ENCODE assay signal across 1 cellular context in the genomic region with DNA sequence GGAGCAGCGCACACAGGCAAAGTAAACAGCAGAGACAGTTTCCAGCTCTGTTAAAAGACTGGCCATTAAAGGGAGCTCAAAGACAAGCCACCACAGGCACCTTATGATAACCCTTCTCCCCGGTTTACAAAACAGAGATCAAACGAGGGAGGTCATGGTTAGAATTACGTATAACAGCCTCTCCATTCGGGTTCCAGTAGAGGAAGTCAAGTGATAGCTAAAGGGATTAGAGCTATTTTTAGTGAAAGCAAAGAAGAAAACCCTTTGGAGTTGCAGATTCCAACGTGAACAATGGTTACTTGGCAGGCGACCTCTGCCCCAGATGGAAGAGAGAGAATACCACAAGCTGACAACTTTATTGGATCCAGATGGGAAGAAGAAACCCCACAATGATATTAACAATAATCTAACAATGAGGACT.
TF ChIP-seq lines count a peak whose summit lies in the region.

No MANE protein-coding gene starts in this region.

TF ChIP-seq in HepG2, 621 proteins besides CTCF, POLR2A, EP300 and RAD21 (continued from another document and continues in another):
- TF ChIP-seq ZNF816 (CRISPR knock-in tag; IDR thresholded peaks at IDR 0.05; ENCODE audit: borderline replicate concordance) (no peak), TBX2 (CRISPR knock-in tag; IDR thresholded peaks at IDR 0.05; ENCODE audit: borderline replicate concordance) (peak; percentile 64; the same call in 1 of the 2 replicates), ZNF432 (CRISPR knock-in tag; IDR thresholded peaks at IDR 0.05; ENCODE audit: borderline replicate concordance) (no peak), GATA4 (IDR thresholded peaks at IDR 0.05; ENCODE audit: borderline replicate concordance, low read depth) (peak; percentile 66; the same call in 1 of the 2 replicates), ZSCAN9 (CRISPR knock-in tag; IDR thresholded peaks at IDR 0.05; ENCODE audit: borderline replicate concordance) (no peak), ATF7-NPFF (CRISPR knock-in tag; IDR thresholded peaks at IDR 0.05; ENCODE audit: low read depth) (no peak), SKI (IDR thresholded peaks at IDR 0.05; ENCODE audit: partially characterized antibody) (no peak), ZNF232 (CRISPR knock-in tag; IDR thresholded peaks at IDR 0.05; ENCODE audit: borderline replicate concordance) (no peak), NFE2L1 (CRISPR knock-in tag; IDR thresholded peaks at IDR 0.05; ENCODE audit: borderline replicate concordance) (no peak), SSRP1 (CRISPR knock-in tag; IDR thresholded peaks at IDR 0.05) (no peak), SOX5 (CRISPR knock-in tag; IDR thresholded peaks at IDR 0.05; ENCODE audit: borderline replicate concordance) (peak; percentile 97), ZNF616 (CRISPR knock-in tag; IDR thresholded peaks at IDR 0.05; ENCODE audit: low read depth) (no peak), ZNF121 (CRISPR knock-in tag; IDR thresholded peaks at IDR 0.05) (no peak), ZBTB1 (CRISPR knock-in tag; IDR thresholded peaks at IDR 0.05; ENCODE audit: borderline replicate concordance) (no peak), ZFP1 (CRISPR knock-in tag; IDR thresholded peaks at IDR 0.05) (0 out of 2 replicates have a peak, but pooled peaks have one; percentile 43), HDAC1 (CRISPR knock-in tag; IDR thresholded peaks at IDR 0.05) (peak; percentile 59; the same call in 1 of the 2 replicates), ATM (IDR thresholded peaks at IDR 0.05; ENCODE audit: borderline replicate concordance) (no peak), ZBTB20 (CRISPR knock-in tag; IDR thresholded peaks at IDR 0.05; ENCODE audit: borderline replicate concordance, low read depth) (no peak), ZSCAN12 (CRISPR knock-in tag; IDR thresholded peaks at IDR 0.05) (no peak), HMGA1 (CRISPR knock-in tag; conservative IDR thresholded peaks at IDR 0.05) (no peak), ISL2 (CRISPR knock-in tag; IDR thresholded peaks at IDR 0.05) (peak; percentile 74; the same call in 1 of the 2 replicates), SATB2 (CRISPR knock-in tag; IDR thresholded peaks at IDR 0.05) (no peak), ADNP (CRISPR knock-in tag; IDR thresholded peaks at IDR 0.05) (no peak), ZNF180 (CRISPR knock-in tag; IDR thresholded peaks at IDR 0.05; ENCODE audit: borderline replicate concordance, low read depth) (no peak), XRCC5 (optimal IDR thresholded peaks at IDR 0.05; ENCODE audit: low read length) (no peak), NAIF1 (CRISPR knock-in tag; IDR thresholded peaks at IDR 0.05; ENCODE audit: borderline replicate concordance) (no peak), ZNF484 (CRISPR knock-in tag; IDR thresholded peaks at IDR 0.05; ENCODE audit: borderline replicate concordance, low read depth) (no peak), SOX6 (IDR thresholded peaks at IDR 0.05) (no peak), SOX6 (CRISPR knock-in tag; IDR thresholded peaks at IDR 0.05) (peak; percentile 94), ZFP90 (CRISPR knock-in tag; IDR thresholded peaks at IDR 0.05; ENCODE audit: borderline replicate concordance) (no peak), PHB2 (IDR thresholded peaks at IDR 0.05; ENCODE audit: partially characterized antibody) (no peak), MYNN (CRISPR knock-in tag; IDR thresholded peaks at IDR 0.05; ENCODE audit: low read depth) (no peak), PRPF4 (IDR thresholded peaks at IDR 0.05; ENCODE audit: low read depth, low read length, poor library complexity, severe bottlenecking) (no peak), DR1 (CRISPR knock-in tag; IDR thresholded peaks at IDR 0.05) (no peak), RFX3 (CRISPR knock-in tag; IDR thresholded peaks at IDR 0.05) (no peak), ZNF143 (CRISPR knock-in tag; IDR thresholded peaks at IDR 0.05) (no peak), HDAC2 (CRISPR knock-in tag; IDR thresholded peaks at IDR 0.05) (0 out of 2 replicates have a peak, but pooled peaks have one; percentile 44), TOE1 (CRISPR knock-in tag; IDR thresholded peaks at IDR 0.05) (no peak), ZNF652 (CRISPR knock-in tag; IDR thresholded peaks at IDR 0.05; ENCODE audit: borderline replicate concordance, low read depth) (0 out of 2 replicates have a peak, but pooled peaks have one; percentile 26), CBX2 (IDR thresholded peaks at IDR 0.05; ENCODE audit: low read depth, low read length) (no peak), CBX2 (CRISPR knock-in tag; IDR thresholded peaks at IDR 0.05; ENCODE audit: low read depth) (no peak), SAP130 (CRISPR knock-in tag; IDR thresholded peaks at IDR 0.05; ENCODE audit: low read depth) (no peak), GTF2F1 (IDR thresholded peaks at IDR 0.05; ENCODE audit: low read length) (no peak)
- TF ChIP-seq, protein P1, sequence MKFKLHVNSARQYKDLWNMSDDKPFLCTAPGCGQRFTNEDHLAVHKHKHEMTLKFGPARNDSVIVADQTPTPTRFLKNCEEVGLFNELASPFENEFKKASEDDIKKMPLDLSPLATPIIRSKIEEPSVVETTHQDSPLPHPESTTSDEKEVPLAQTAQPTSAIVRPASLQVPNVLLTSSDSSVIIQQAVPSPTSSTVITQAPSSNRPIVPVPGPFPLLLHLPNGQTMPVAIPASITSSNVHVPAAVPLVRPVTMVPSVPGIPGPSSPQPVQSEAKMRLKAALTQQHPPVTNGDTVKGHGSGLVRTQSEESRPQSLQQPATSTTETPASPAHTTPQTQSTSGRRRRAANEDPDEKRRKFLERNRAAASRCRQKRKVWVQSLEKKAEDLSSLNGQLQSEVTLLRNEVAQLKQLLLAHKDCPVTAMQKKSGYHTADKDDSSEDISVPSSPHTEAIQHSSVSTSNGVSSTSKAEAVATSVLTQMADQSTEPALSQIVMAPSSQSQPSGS (CRISPR knock-in tag; IDR thresholded peaks at IDR 0.05): no peak
- TF ChIP-seq, protein P2, sequence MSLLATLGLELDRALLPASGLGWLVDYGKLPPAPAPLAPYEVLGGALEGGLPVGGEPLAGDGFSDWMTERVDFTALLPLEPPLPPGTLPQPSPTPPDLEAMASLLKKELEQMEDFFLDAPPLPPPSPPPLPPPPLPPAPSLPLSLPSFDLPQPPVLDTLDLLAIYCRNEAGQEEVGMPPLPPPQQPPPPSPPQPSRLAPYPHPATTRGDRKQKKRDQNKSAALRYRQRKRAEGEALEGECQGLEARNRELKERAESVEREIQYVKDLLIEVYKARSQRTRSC (CRISPR knock-in tag; IDR thresholded peaks at IDR 0.05; ENCODE audit: low read depth): no peak
- TF ChIP-seq, protein P3, sequence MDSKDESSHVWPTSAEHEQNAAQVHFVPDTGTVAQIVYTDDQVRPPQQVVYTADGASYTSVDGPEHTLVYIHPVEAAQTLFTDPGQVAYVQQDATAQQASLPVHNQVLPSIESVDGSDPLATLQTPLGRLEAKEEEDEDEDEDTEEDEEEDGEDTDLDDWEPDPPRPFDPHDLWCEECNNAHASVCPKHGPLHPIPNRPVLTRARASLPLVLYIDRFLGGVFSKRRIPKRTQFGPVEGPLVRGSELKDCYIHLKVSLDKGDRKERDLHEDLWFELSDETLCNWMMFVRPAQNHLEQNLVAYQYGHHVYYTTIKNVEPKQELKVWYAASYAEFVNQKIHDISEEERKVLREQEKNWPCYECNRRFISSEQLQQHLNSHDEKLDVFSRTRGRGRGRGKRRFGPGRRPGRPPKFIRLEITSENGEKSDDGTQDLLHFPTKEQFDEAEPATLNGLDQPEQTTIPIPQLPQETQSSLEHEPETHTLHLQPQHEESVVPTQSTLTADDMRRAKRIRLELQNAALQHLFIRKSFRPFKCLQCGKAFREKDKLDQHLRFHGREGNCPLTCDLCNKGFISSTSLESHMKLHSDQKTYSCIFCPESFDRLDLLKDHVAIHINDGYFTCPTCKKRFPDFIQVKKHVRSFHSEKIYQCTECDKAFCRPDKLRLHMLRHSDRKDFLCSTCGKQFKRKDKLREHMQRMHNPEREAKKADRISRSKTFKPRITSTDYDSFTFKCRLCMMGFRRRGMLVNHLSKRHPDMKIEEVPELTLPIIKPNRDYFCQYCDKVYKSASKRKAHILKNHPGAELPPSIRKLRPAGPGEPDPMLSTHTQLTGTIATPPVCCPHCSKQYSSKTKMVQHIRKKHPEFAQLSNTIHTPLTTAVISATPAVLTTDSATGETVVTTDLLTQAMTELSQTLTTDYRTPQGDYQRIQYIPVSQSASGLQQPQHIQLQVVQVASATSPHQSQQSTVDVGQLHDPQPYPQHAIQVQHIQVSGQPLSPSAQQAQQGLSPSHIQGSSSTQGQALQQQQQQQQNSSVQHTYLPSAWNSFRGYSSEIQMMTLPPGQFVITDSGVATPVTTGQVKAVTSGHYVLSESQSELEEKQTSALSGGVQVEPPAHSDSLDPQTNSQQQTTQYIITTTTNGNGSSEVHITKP (CRISPR knock-in tag; IDR thresholded peaks at IDR 0.05; ENCODE audit: low read depth): no peak
- TF ChIP-seq, protein P4, sequence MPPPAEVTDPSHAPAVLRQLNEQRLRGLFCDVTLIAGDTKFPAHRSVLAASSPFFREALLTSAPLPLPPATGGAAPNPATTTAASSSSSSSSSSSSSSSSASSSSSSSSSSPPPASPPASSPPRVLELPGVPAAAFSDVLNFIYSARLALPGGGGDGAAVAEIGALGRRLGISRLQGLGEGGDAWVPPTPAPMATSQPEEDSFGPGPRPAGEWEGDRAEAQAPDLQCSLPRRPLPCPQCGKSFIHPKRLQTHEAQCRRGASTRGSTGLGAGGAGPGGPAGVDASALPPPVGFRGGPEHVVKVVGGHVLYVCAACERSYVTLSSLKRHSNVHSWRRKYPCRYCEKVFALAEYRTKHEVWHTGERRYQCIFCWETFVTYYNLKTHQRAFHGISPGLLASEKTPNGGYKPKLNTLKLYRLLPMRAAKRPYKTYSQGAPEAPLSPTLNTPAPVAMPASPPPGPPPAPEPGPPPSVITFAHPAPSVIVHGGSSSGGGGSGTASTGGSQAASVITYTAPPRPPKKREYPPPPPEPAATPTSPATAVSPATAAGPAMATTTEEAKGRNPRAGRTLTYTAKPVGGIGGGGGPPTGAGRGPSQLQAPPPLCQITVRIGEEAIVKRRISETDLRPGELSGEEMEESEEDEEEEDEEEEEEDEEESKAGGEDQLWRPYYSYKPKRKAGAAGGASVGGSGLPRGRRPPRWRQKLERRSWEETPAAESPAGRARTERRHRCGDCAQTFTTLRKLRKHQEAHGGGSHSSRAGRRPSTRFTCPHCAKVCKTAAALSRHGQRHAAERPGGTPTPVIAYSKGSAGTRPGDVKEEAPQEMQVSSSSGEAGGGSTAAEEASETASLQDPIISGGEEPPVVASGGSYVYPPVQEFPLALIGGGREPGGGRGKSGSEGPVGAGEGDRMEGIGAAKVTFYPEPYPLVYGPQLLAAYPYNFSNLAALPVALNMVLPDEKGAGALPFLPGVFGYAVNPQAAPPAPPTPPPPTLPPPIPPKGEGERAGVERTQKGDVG (CRISPR knock-in tag; IDR thresholded peaks at IDR 0.05; ENCODE audit: borderline replicate concordance): no peak
- TF ChIP-seq, protein P5, sequence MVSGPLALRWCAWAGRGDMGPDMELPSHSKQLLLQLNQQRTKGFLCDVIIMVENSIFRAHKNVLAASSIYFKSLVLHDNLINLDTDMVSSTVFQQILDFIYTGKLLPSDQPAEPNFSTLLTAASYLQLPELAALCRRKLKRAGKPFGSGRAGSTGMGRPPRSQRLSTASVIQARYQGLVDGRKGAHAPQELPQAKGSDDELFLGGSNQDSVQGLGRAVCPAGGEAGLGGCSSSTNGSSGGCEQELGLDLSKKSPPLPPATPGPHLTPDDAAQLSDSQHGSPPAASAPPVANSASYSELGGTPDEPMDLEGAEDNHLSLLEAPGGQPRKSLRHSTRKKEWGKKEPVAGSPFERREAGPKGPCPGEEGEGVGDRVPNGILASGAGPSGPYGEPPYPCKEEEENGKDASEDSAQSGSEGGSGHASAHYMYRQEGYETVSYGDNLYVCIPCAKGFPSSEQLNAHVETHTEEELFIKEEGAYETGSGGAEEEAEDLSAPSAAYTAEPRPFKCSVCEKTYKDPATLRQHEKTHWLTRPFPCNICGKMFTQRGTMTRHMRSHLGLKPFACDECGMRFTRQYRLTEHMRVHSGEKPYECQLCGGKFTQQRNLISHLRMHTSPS (CRISPR knock-in tag; IDR thresholded peaks at IDR 0.05; ENCODE audit: low read depth): no peak
- TF ChIP-seq, protein P6, sequence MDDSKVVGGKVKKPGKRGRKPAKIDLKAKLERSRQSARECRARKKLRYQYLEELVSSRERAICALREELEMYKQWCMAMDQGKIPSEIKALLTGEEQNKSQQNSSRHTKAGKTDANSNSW (CRISPR knock-in tag; IDR thresholded peaks at IDR 0.05; ENCODE audit: borderline replicate concordance): no peak
- TF ChIP-seq, protein P7, sequence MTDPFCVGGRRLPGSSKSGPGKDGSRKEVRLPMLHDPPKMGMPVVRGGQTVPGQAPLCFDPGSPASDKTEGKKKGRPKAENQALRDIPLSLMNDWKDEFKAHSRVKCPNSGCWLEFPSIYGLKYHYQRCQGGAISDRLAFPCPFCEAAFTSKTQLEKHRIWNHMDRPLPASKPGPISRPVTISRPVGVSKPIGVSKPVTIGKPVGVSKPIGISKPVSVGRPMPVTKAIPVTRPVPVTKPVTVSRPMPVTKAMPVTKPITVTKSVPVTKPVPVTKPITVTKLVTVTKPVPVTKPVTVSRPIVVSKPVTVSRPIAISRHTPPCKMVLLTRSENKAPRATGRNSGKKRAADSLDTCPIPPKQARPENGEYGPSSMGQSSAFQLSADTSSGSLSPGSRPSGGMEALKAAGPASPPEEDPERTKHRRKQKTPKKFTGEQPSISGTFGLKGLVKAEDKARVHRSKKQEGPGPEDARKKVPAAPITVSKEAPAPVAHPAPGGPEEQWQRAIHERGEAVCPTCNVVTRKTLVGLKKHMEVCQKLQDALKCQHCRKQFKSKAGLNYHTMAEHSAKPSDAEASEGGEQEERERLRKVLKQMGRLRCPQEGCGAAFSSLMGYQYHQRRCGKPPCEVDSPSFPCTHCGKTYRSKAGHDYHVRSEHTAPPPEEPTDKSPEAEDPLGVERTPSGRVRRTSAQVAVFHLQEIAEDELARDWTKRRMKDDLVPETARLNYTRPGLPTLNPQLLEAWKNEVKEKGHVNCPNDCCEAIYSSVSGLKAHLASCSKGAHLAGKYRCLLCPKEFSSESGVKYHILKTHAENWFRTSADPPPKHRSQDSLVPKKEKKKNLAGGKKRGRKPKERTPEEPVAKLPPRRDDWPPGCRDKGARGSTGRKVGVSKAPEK (CRISPR knock-in tag; IDR thresholded peaks at IDR 0.05; ENCODE audit: borderline replicate concordance): peak; percentile 37; the same call in 1 of the 2 replicates
- TF ChIP-seq, protein P8, sequence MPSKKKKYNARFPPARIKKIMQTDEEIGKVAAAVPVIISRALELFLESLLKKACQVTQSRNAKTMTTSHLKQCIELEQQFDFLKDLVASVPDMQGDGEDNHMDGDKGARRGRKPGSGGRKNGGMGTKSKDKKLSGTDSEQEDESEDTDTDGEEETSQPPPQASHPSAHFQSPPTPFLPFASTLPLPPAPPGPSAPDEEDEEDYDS (CRISPR knock-in tag; IDR thresholded peaks at IDR 0.05): no peak; the same call in 1 of the 2 replicates
- TF ChIP-seq, protein P9, sequence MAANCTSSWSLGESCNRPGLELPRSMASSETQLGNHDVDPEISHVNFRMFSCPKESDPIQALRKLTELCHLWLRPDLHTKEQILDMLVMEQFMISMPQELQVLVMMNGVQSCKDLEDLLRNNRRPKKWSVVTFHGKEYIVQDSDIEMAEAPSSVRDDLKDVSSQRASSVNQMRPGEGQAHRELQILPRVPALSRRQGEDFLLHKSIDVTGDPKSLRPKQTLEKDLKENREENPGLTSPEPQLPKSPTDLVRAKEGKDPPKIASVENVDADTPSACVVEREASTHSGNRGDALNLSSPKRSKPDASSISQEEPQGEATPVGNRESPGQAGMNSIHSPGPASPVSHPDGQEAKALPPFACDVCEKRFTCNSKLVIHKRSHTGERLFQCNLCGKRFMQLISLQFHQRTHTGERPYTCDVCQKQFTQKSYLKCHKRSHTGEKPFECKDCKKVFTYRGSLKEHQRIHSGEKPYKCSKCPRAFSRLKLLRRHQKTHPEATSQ (CRISPR knock-in tag; IDR thresholded peaks at IDR 0.05; ENCODE audit: borderline replicate concordance): no peak
